Comparison of ENCODE assay signal across 8 cellular contexts in the genomic region with DNA sequence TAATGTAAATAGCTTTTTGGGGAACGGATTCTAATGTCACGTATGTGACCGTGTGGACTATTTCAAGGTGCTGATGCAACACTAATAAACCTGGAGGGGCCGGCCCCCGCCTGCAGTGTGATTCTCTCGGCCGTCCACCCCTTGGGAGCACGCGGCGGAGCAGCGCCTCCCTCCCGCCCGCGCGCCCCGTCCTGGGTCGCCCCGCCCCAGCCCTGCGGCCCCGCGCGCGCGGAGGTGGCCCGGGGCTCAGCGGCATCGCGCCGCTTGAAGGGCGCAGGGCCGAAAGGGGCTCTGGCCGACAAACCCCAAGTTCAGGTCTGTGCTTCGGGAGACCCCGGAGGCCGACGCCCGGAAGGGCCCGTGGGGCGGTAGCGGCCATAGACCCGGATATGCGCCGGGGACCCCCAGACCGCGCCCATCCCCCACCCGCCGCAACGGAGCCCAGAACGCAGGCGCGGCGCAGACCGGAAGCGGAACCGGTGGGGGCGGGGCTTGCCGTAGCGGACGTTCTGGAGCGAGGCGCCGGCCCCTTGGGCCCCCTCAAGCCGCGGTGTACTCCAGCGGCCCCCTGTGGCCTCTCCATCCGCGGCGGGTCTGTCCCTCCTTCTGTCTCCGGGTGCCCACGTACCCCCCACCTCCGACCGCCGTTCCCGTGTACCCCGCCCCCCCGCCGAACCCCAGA. TPM values are rescaled to one million over a fixed set of nuclear protein-coding genes. Genes with fewer than 3 reads are reported as not detected.
DNase-seq lines count a peak whose midpoint lies in the region; ATAC-seq and TF ChIP-seq lines count a peak whose summit lies in the region.

TEX22 (plus strand) TSS at position 495 of the 682 bp plus-strand sequence. CDS start 803 bp downstream, outside the sequence.

- H3K4me3 Mint-ChIP-seq in CD14-positive monocyte: peak within 1 kb of the TSS; percentile 81 to 92
- H3K4me3 Mint-ChIP-seq in activated CD8-positive, alpha-beta memory T cell treated with anti-CD3 and anti-CD28 coated beads, Interleukin-2, amount 10 ng/mL, durations not matched to agents 7 days and 5 days: peak within 1 kb of the TSS; percentile 90
- H3K4me3 Mint-ChIP-seq in endodermal cell: peak within 1 kb of the TSS; percentile 59

- peaks cover 25% of the 10 kb centered on the region for H3K9me3 ChIP-seq in endodermal cell (ENCODE audit: control insufficient read depth, low read length)

- H3K27ac ChIP-seq in endodermal cell (ENCODE audit: low read depth, low read length): no peak within 1 kb of the TSS

- H3K36me3 Mint-ChIP-seq in CD14-positive monocyte (peaks cover 15 to 25% of the 10 kb centered on the region in 2 donors), endodermal cell (ENCODE audit: low read depth) (peaks cover 40% of the 10 kb centered on the region)
- peaks cover 22% of the 10 kb centered on the region for H3K36me3 Mint-ChIP-seq in activated CD8-positive, alpha-beta memory T cell treated with anti-CD3 and anti-CD28 coated beads, Interleukin-2, amount 10 ng/mL, durations not matched to agents 7 days and 5 days

- H3K9me3 Mint-ChIP-seq in CD14-positive monocyte (peaks cover 0 to 4% (median 0%) of the 10 kb centered on the region in 7 donors), endodermal cell (peaks cover 47% of the 10 kb centered on the region)
- no peaks in the 10 kb centered on the region for H3K9me3 Mint-ChIP-seq in activated CD8-positive, alpha-beta memory T cell treated with anti-CD3 and anti-CD28 coated beads, Interleukin-2, amount 10 ng/mL, durations not matched to agents 7 days and 5 days (ENCODE audit: low read depth)

- H3K27me3 Mint-ChIP-seq in CD14-positive monocyte (ENCODE audit: low read depth in 3 of 3): peaks cover 0 to 2% (median 0%) of the 10 kb centered on the region in 3 donors
- no peaks in the 10 kb centered on the region for H3K27me3 Mint-ChIP-seq in activated CD8-positive, alpha-beta memory T cell treated with anti-CD3 and anti-CD28 coated beads, Interleukin-2, amount 10 ng/mL, durations not matched to agents 7 days and 5 days
- peaks cover 25% of the 10 kb centered on the region for H3K27me3 Mint-ChIP-seq in endodermal cell (ENCODE audit: insufficient read depth)

- intact Hi-C loops in CD14-positive monocyte (cut with micrococcal nuclease): loop anchor here (2.0 to 5.0 kb wide), 2 partner anchors 83 to 94 kb away; partner anchors contain the start of gene TEDC1 (in 1 of the 2)

- WGBS in endodermal cell (ENCODE audit: insufficient coverage in 1 of 2, insufficient read length in 1 of 2), 2 experiments: 11 to 42% methylated on average over 15 to 77 of the region's 77 CpGs

- peak within 1 kb of the TSS; percentile 80 for H3K4me3 ChIP-seq in endodermal cell (ENCODE audit: low read length)

- no peaks in the 10 kb centered on the region for H3K27me3 ChIP-seq in endodermal cell (ENCODE audit: control insufficient read depth, insufficient read depth, low read length, poor library complexity, severe bottlenecking)

- peak within 1 kb of the TSS; percentile 38 for H3K9ac ChIP-seq in endodermal cell (ENCODE audit: extremely low read depth, low read length, poor library complexity, severe bottlenecking)

- peaks cover 23% of the 10 kb centered on the region for H3K36me3 ChIP-seq in endodermal cell (ENCODE audit: control insufficient read depth, insufficient read depth, low read length)

- H3K27ac Mint-ChIP-seq in CD14-positive monocyte (peak within 1 kb of the TSS; percentile 82 to 95 (median 89)), endodermal cell (no peak within 1 kb of the TSS)
- peak within 1 kb of the TSS; percentile 88 for H3K27ac Mint-ChIP-seq in activated CD8-positive, alpha-beta memory T cell treated with anti-CD3 and anti-CD28 coated beads, Interleukin-2, amount 10 ng/mL, durations not matched to agents 7 days and 5 days

- ATAC-seq in GM19438 (IDR thresholded peaks at IDR 0.05; ENCODE audit: low read depth, unreplicated experiment): peak; percentile 78
- ATAC-seq in activated CD8-positive, alpha-beta memory T cell treated with anti-CD3 and anti-CD28 coated beads, Interleukin-2, amount 10 ng/mL, durations not matched to agents 7 days and 5 days: peak; percentile 90

- DNase-seq in CD14-positive monocyte (ENCODE audit: low spot score) (peak; percentile 75), HPDE6-E6E7 (ENCODE audit: extremely low spot score) (peak; percentile 76), NOMO-1 treated with DMSO at 0.1 percent for 48 hours (lab: John Stamatoyannopoulos, UW; ENCODE audit: unreplicated experiment) (peak; percentile 85), endodermal cell (peak; percentile 92), middle frontal gyrus (ENCODE audit: extremely low spot score, low spot score) (peak; percentile 58)
- peak; percentile 93 for DNase-seq in activated CD8-positive, alpha-beta memory T cell treated with anti-CD3 and anti-CD28 coated beads, Interleukin-2, amount 10 ng/mL, durations not matched to agents 7 days and 5 days
- peak; percentile 89 to 91 for DNase-seq in stimulated activated CD8-positive, alpha-beta memory T cell treated with anti-CD3 and anti-CD28 coated beads, Interleukin-15, amount 100 ng/mL, for 48 hours (ENCODE audit: low read depth in 2 of 2)

- TF ChIP-seq CTCF in CD14-positive monocyte (IDR thresholded peaks at IDR 0.05): peak; percentile 34
- no peak for TF ChIP-seq CTCF in endodermal cell (conservative IDR thresholded peaks at IDR 0.05)

- peaks cover 57% of the 10 kb centered on the region for H3K4me1 Mint-ChIP-seq in CD14-positive monocyte
- H3K4me1 Mint-ChIP-seq in activated CD8-positive, alpha-beta memory T cell treated with anti-CD3 and anti-CD28 coated beads, Interleukin-2, amount 10 ng/mL, durations not matched to agents 7 days and 5 days: peaks cover 34% of the 10 kb centered on the region
- H3K4me1 Mint-ChIP-seq in endodermal cell: no peaks in the 10 kb centered on the region

- no peaks in the 10 kb centered on the region for H3K4me1 ChIP-seq in endodermal cell (ENCODE audit: control insufficient read depth, insufficient read depth, low read length)

- CTCF ChIA-PET in activated CD8-positive, alpha-beta memory T cell treated with anti-CD3 and anti-CD28 coated beads, Interleukin-2, amount 10 ng/mL, durations not matched to agents 7 days and 5 days (lab: Charles Lee): interaction anchor here (1.0 to 3.1 kb wide), 9 partner anchors 15 to 130 kb away, joined by 3 to 17 read pairs (median 5); no protein-coding TSS in a partner anchor

RNA-seq across cellular contexts. Expression of gene TEX22, which starts in this region (rescaled TPM):
- under 1 TPM; 0.52 to 0.57 TPM for polyA plus RNA-seq in CD14-positive monocyte
- 1 to 10 TPM; 3.4 to 3.7 TPM for total RNA-seq in activated CD8-positive, alpha-beta memory T cell treated with anti-CD3 and anti-CD28 coated beads, Interleukin-2, amount 10 ng/mL, durations not matched to agents 7 days and 5 days
- 1 to 10 TPM; 1.9 to 3.5 TPM for total RNA-seq in endodermal cell
- 0.57 TPM for polyA plus RNA-seq in endodermal cell (2013, experiment 1 of 2)
- 1.2 TPM for polyA plus RNA-seq in endodermal cell (2013, experiment 2 of 2)

Comparison
In these comparisons a context has a peak if more than half of its experiments do, and no peak if none do; other contexts are left out.
1. Peak in DNase-seq in CD14-positive monocyte; RNA of the gene not detected or under 1 TPM.